Comparison of ENCODE assay signal across 8 cellular contexts in genomic region chr18:63322908-63323634, GRCh38. TPM values are rescaled to one million over a fixed set of nuclear protein-coding genes. Genes with fewer than 3 reads are reported as not detected.
DNase-seq lines count a peak whose midpoint lies in the region; ATAC-seq and TF ChIP-seq lines count a peak whose summit lies in the region.

No MANE protein-coding gene starts in this region.

- peak; percentile 67 for TF ChIP-seq CTCF in BE2C (IDR thresholded peaks at IDR 0.05; ENCODE audit: low read depth, low read length)
- TF ChIP-seq CTCF in VCaP (conservative IDR thresholded peaks at IDR 0.05): peak; percentile 85
- TF ChIP-seq CTCF in lung (IDR thresholded peaks at IDR 0.05; ENCODE audit: control extremely low read depth, extremely low read depth): peak; percentile 75

- H3K36me3 ChIP-seq in BE2C (no peaks in the 10 kb centered on the region), lung (ENCODE audit: control insufficient read depth in 2 of 2, insufficient read depth in 2 of 2, low read length in 2 of 2) (no peaks in the 10 kb centered on the region)

- ATAC-seq in GM21529 (IDR thresholded peaks at IDR 0.05; ENCODE audit: unreplicated experiment) (peak; percentile 17), lung (ENCODE audit: insufficient read depth, low FRiP score) (no peak), HG03159 (IDR thresholded peaks at IDR 0.05; ENCODE audit: unreplicated experiment) (no peak)

- H3K4me3 ChIP-seq in BE2C (ENCODE audit: low read depth, low read length): peak overlapping the region; percentile 14; the same call in 1 of the 2 replicates
- H3K4me3 ChIP-seq in lung: no peak overlapping the region

- peak; percentile 52 for DNase-seq in BE2C
- peak; percentile 75 for DNase-seq in NCI-H2196 (lab: John Stamatoyannopoulos, UW; ENCODE audit: unreplicated experiment)
- DNase-seq in dedifferentiated amniotic fluid mesenchymal stem cell (ENCODE audit: extremely low spot score): peak; percentile 67
- peak; percentile 65 for DNase-seq in lung (ENCODE audit: low spot score)
- DNase-seq in stromal cell of bone marrow (ENCODE audit: low read depth): peak; percentile 61

- peak overlapping the region; percentile 42 for H3K27ac ChIP-seq in VCaP
- H3K27ac ChIP-seq in lung (ENCODE audit: low read depth in 1 of 2, low read length in 1 of 2): peak overlapping the region in 1 of 2 donors; percentile 39

- no peaks in the 10 kb centered on the region for H3K27me3 ChIP-seq in BE2C
- H3K27me3 ChIP-seq in lung (ENCODE audit: control insufficient read depth, insufficient read depth): no peaks in the 10 kb centered on the region

- H3K4me1 ChIP-seq in BE2C: peaks cover 5% of the 10 kb centered on the region
- peaks cover 0 to 3% of the 10 kb centered on the region in 2 donors for H3K4me1 ChIP-seq in lung (ENCODE audit: control insufficient read depth in 2 of 2, insufficient read depth in 2 of 2, low read length in 2 of 2)

- H3K9me3 ChIP-seq in BE2C: no peaks in the 10 kb centered on the region
- no peaks in the 10 kb centered on the region for H3K9me3 ChIP-seq in lung (ENCODE audit: control insufficient read depth in 2 of 2, insufficient read depth in 1 of 2, low read length in 1 of 2)

- WGBS in lung, 2 donors: 32 to 36% methylated on average over 8 of the region's 8 CpGs

RNA-seq across cellular contexts. Expression of gene BCL2, which starts 3.5 kb away (rescaled TPM):
- polyA plus RNA-seq in BE2C (2012; ENCODE audit: insufficient read depth, insufficient read length, low read depth): 15.4 TPM
- total RNA-seq in lung: 10 to 100 TPM in 1 of 2 donors, 1 to 10 TPM in 1; 8.6 to 30.9 TPM
- polyA plus RNA-seq in lung: 1 to 10 TPM; 1.5 to 2.0 TPM

RNA-seq across cellular contexts. Expression of gene KDSR, which starts 43.9 kb away (rescaled TPM):
- 11.0 TPM for polyA plus RNA-seq in BE2C (2012; ENCODE audit: insufficient read depth, insufficient read length, low read depth)
- total RNA-seq in lung: 10 to 100 TPM; 52.3 to 62.1 TPM
- 10 to 100 TPM; 22.3 to 32.7 TPM for polyA plus RNA-seq in lung
